In the genomic region with DNA sequence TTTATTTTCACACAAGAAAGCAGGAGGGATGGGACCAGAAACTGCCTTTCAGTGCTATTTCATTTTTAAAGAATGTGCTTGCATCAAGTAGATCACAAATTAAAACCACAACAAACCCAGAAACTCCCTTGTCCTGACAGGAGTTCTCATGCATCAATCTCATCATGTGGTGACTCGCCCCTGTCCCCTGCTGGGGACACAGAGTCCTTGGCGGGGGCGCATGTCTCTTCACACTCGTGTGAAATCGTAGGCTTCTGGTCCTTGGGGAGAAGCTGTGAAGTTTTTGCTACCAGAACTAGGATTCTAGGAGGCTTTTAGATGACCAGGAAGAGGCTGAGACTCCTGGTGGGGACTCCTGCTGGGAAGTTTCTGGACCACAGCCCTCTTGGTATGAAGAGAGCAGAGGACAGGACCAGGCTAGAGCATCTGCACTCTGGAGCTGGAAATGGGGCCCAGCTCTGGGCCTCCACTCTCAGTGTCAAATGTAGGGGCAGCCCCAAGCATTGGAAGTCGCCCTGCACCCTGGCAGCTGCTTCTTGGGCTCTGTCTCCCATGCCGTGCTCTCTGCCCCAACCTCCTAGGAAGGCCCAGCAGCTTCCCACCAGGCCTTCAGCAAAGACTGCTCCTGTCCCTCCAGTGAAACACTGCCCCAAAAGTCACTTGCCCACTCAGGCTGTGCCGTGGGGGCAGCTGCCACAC, we compare ENCODE assay signal across 9 cellular contexts. TPM values are rescaled to one million over a fixed set of nuclear protein-coding genes. Genes with fewer than 3 reads are reported as not detected.
DNase-seq lines count a peak whose midpoint lies in the region; ATAC-seq and TF ChIP-seq lines count a peak whose summit lies in the region.
"Had no signal": no experiment of that assay in that cellular context is flagged by ENCODE, and none has a peak within 500 bp of the region (broad histone marks: within the 10 kb centered on the region; RNA-seq: fewer than 3 reads in every experiment).

No MANE protein-coding gene starts in this region.

- BruUV-seq in HCT116 (replicated peaks; lab: Mats Ljungman, UMichigan) = no TSS peak

- H3K9me2 ChIP-seq in HCT116 (ENCODE audit: insufficient read depth) = no peaks in the 10 kb centered on the region

- no peaks in the 10 kb centered on the region for H4K20me1 ChIP-seq in HCT116 (ENCODE audit: insufficient read depth)

- no peaks in the 10 kb centered on the region for H3K9me3 ChIP-seq in HCT116 (ENCODE audit: control insufficient read depth in 1 of 2, insufficient read depth in 1 of 2, low read depth in 1 of 2, low read length in 2 of 2)
- H3K9me3 ChIP-seq: adrenal gland had no signal

- no peak for TF ChIP-seq POLR2A in HCT116 (IDR thresholded peaks at IDR 0.05; ENCODE audit: borderline replicate concordance, extremely low read depth, insufficient read depth, insufficient read length)

- no peak overlapping the region for H3K4me3 ChIP-seq in HCT116 (replicated peaks in 1 of 2; ENCODE audit: low read depth in 1 of 2, low read length in 2 of 2)
- no peak overlapping the region for H3K4me3 ChIP-seq in astrocyte of the spinal cord (ENCODE audit: low read depth, low read length)
- H3K4me3 ChIP-seq: adrenal gland had no signal

- CTCF ChIA-PET in HCT116 (lab: Charles Lee) = interaction anchor here (1.2 kb wide), 2 partner anchors 14 to 40 kb away, joined by 3 to 4 read pairs; no protein-coding TSS in a partner anchor

- H3K79me2 ChIP-seq in HCT116 (ENCODE audit: insufficient read depth, low read length) = no peaks in the 10 kb centered on the region

- POLR2A ChIA-PET in HCT116 (lab: Charles Lee) = no interaction called here

- H2AFZ ChIP-seq in HCT116 (ENCODE audit: low read depth, low read length, poor library complexity, severe bottlenecking) = peak overlapping the region; percentile 83

- H3K27ac ChIP-seq in HCT116 (ENCODE audit: low read depth, low read length) = no peak overlapping the region
- H3K27ac ChIP-seq: adrenal gland had no signal

- H3K4me2 ChIP-seq in HCT116 (ENCODE audit: low read length) = peak overlapping the region; percentile 41; the same call in 1 of the 2 replicates

- TF ChIP-seq CTCF in HCT116 (IDR thresholded peaks at IDR 0.05 in 2 of 3, conservative IDR thresholded peaks at IDR 0.05 in 1 of 3; ENCODE audit: borderline replicate concordance in 1 of 3, insufficient read depth in 1 of 3, low read depth in 2 of 3, low read length in 2 of 3) (peak; percentile 26 to 59 (median 49); a peak in 5 of 6 replicates), astrocyte of the spinal cord (IDR thresholded peaks at IDR 0.05; ENCODE audit: low read depth, low read length) (peak; percentile 17)

- no peak overlapping the region for H3K9ac ChIP-seq in HCT116 (ENCODE audit: low read length)

- peak; percentile 65 for ATAC-seq in HCT116

- DNase-seq in GM03348 (ENCODE audit: low spot score) = peak; percentile 51
- no peak for DNase-seq in HCT116 (ENCODE audit: low read depth, low spot score)
- peak; percentile 59 for DNase-seq in astrocyte of the spinal cord (ENCODE audit: low read depth, low spot score)
- peak; percentile 73 for DNase-seq in posterior vena cava (ENCODE audit: low spot score)
- no peak for DNase-seq in OCI-M1 (lab: John Stamatoyannopoulos, UW)
- DNase-seq in NCI-H1105 treated with DMSO at 0.1 percent for 48 hours (lab: John Stamatoyannopoulos, UW) = no peak
- DNase-seq in SW480 (ENCODE audit: low spot score) = no peak
- no peak for DNase-seq in NCI-H524 treated with DMSO at 0.1 percent for 48 hours (lab: John Stamatoyannopoulos, UW)

- peaks cover 35 to 48% of the 10 kb centered on the region in 2 experiments for H3K4me1 ChIP-seq in HCT116 (ENCODE audit: control insufficient read depth in 1 of 2, insufficient read depth in 2 of 2, low read length in 2 of 2)

- intact Hi-C loops in HCT116 (cut with micrococcal nuclease) = no loop called here
- intact Hi-C loops in posterior vena cava (cut with DNase I) = no loop called here

- no peaks in the 10 kb centered on the region for H3K36me3 ChIP-seq in HCT116 (ENCODE audit: control insufficient read depth in 1 of 2, insufficient read depth in 2 of 2, low read length in 2 of 2)
- H3K36me3 ChIP-seq: adrenal gland had no signal

- in situ Hi-C loops in astrocyte of the spinal cord (cut with HindIII; ENCODE audit: low sequenced_read_pairs) = no loop called here

- no peaks in the 10 kb centered on the region for H3K27me3 ChIP-seq in HCT116 (ENCODE audit: insufficient read depth, low read length)
- H3K27me3 ChIP-seq: adrenal gland had no signal

- RAD21 ChIA-PET in HCT116 (lab: Charles Lee; ENCODE audit: low non-redundant PET in 1 of 2, low total read pairs in 2 of 2, uncharacterized antibody in 2 of 2, unreplicated experiment in 2 of 2) = no interaction called here

- peak; percentile 51 for TF ChIP-seq RAD21 in HCT116 (IDR thresholded peaks at IDR 0.05; ENCODE audit: low read depth)

TF ChIP-seq in HCT116, 20 proteins besides CTCF, POLR2A, EP300 and RAD21:
- TF ChIP-seq ZNF274 (IDR thresholded peaks at IDR 0.05; ENCODE audit: low read depth, low read length) = no peak
- no peak for TF ChIP-seq SIN3A (IDR thresholded peaks at IDR 0.05; ENCODE audit: low read depth)
- TF ChIP-seq JUND (IDR thresholded peaks at IDR 0.05) = no peak
- no peak for TF ChIP-seq EZH2phosphoT487 (IDR thresholded peaks at IDR 0.05; ENCODE audit: borderline replicate concordance)
- TF ChIP-seq, protein P1, sequence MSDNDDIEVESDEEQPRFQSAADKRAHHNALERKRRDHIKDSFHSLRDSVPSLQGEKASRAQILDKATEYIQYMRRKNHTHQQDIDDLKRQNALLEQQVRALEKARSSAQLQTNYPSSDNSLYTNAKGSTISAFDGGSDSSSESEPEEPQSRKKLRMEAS (IDR thresholded peaks at IDR 0.05) = 0 out of 2 replicates have a peak, but pooled peaks have one; percentile 34
- TF ChIP-seq, protein P2, sequence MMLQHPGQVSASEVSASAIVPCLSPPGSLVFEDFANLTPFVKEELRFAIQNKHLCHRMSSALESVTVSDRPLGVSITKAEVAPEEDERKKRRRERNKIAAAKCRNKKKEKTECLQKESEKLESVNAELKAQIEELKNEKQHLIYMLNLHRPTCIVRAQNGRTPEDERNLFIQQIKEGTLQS (IDR thresholded peaks at IDR 0.05) = no peak
- TF ChIP-seq FOSL1 (IDR thresholded peaks at IDR 0.05; ENCODE audit: low read depth) = peak; percentile 30; the same call in 1 of the 2 replicates
- TF ChIP-seq EZH2 (IDR thresholded peaks at IDR 0.05) = no peak
- TF ChIP-seq POLR2AphosphoS5 (IDR thresholded peaks at IDR 0.05; ENCODE audit: low read depth, low read length) = no peak
- TF ChIP-seq EGR1 (IDR thresholded peaks at IDR 0.05; ENCODE audit: low read depth) = no peak
- no peak for TF ChIP-seq CEBPB (IDR thresholded peaks at IDR 0.05; ENCODE audit: low read depth)
- TF ChIP-seq CBX3 (IDR thresholded peaks at IDR 0.05; ENCODE audit: low read depth) = no peak
- no peak for TF ChIP-seq ELF1 (IDR thresholded peaks at IDR 0.05; ENCODE audit: borderline replicate concordance, low read depth)
- TF ChIP-seq, protein P3, sequence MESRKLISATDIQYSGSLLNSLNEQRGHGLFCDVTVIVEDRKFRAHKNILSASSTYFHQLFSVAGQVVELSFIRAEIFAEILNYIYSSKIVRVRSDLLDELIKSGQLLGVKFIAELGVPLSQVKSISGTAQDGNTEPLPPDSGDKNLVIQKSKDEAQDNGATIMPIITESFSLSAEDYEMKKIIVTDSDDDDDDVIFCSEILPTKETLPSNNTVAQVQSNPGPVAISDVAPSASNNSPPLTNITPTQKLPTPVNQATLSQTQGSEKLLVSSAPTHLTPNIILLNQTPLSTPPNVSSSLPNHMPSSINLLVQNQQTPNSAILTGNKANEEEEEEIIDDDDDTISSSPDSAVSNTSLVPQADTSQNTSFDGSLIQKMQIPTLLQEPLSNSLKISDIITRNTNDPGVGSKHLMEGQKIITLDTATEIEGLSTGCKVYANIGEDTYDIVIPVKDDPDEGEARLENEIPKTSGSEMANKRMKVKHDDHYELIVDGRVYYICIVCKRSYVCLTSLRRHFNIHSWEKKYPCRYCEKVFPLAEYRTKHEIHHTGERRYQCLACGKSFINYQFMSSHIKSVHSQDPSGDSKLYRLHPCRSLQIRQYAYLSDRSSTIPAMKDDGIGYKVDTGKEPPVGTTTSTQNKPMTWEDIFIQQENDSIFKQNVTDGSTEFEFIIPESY (IDR thresholded peaks at IDR 0.05; ENCODE audit: extremely low read depth, insufficient replicate concordance, low read length) = no peak
- TF ChIP-seq YY1 (IDR thresholded peaks at IDR 0.05; ENCODE audit: extremely low read depth, insufficient replicate concordance, low read depth, low read length) = no peak

RNA-seq across cellular contexts. Expression of a gene that starts 9.8 kb away (rescaled TPM):
- not detected for total RNA-seq in HCT116 (2021; ENCODE audit: unreplicated experiment)
- polyA plus RNA-seq in HCT116 (2012) = not detected in 2 replicates
- total RNA-seq in posterior vena cava = not detected

RNA-seq across cellular contexts. Expression of a gene that starts 23.8 kb away (rescaled TPM):
- total RNA-seq in HCT116 (2021; ENCODE audit: unreplicated experiment) (0.20 TPM), posterior vena cava (10 to 100 TPM; 27.9 to 29.3 TPM)
- 0.08 and 0.30 TPM in 2 replicates for polyA plus RNA-seq in HCT116 (2012)

Comparison
In these comparisons a context has a peak if more than half of its experiments do, and no peak if none do; other contexts are left out.
1. DNase-seq: peak in GM03348 (single experiment), astrocyte of the spinal cord (single experiment) and posterior vena cava (single experiment); none in HCT116 (single experiment), OCI-M1 (single experiment), NCI-H1105 treated with DMSO at 0.1 percent for 48 hours (single experiment), SW480 (single experiment) and NCI-H524 treated with DMSO at 0.1 percent for 48 hours (single experiment).
2. RNA of a gene that starts 23.8 kb away (total RNA-seq): 27.9 to 29.3 TPM in posterior vena cava; 0.20 TPM in HCT116 (single experiment); every median in the first group is over 10 times any median in the second.